ENCODE assay signal across 7 cellular contexts in genomic region chr5:150845185-150845859, GRCh38. TPM values are rescaled to one million over a fixed set of nuclear protein-coding genes. Genes with fewer than 3 reads are reported as not detected.
"Had no signal": no experiment of that assay in that cellular context is flagged by ENCODE, and none has a peak within 500 bp of the region (broad histone marks: within the 10 kb centered on the region; RNA-seq: fewer than 3 reads in every experiment).

No MANE protein-coding gene starts in this region.

RNA-seq across cellular contexts. Expression of gene IRGM, which starts 1.0 kb away (rescaled TPM):
- total RNA-seq: MCF 10A, NCI-H460, OCI-LY7, PC-9, Right ventricle myocardium inferior, RPMI7951, SJSA1 had no signal

RNA-seq across cellular contexts. Expression of gene ZNF300, which starts 59.5 kb away (rescaled TPM):
- total RNA-seq: OCI-LY7 had no signal
